9 cellular contexts compared by ENCODE assay signal in the genomic region with DNA sequence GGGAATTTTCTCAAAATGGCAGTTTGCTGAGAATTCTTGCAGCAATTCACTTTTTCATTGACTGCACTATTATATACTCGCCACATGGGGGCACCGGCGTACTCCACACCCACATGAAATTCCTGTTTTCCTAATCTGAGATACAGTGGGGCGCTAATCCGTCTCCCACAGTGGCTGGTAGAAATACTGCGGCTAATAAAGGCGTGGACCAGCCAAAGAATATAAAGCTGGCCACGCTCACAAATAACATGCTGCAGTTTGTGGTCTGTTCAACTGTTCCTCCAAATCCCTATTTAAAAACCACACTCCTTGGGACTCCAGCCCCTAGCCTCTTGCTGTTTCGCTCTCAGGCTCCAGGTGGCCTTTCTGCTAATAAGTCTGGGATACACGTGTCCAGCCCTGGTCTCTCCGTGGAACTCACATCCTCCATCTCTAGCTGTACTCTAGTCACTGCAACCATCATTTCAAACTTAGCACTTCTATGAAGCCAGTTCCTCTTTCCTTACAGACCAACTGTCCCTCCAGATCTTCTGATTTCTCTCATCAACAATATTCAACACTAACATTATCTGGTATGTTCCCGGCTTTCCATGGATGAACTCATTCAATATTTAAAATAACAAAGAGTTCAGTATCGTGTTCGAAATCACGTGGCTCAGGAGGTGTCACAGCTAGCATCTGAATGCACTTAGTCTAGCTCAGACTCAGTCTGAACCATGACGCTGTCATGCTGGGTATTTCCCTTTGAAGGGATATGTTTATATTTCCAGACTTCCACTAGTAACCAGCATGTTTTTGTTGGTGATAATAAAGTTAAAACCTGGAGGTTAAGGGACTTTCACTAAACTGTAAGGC. TPM values are rescaled to one million over a fixed set of nuclear protein-coding genes. Genes with fewer than 3 reads are reported as not detected.
DNase-seq lines count a peak whose midpoint lies in the region; ATAC-seq, FAIRE-seq and TF ChIP-seq lines count a peak whose summit lies in the region.
"Had no signal": no experiment of that assay in that cellular context is flagged by ENCODE, and none has a peak within 500 bp of the region (broad histone marks: within the 10 kb centered on the region; RNA-seq: fewer than 3 reads in every experiment).

No MANE protein-coding gene starts in this region.

- no peak for TF ChIP-seq POLR2A in breast epithelium (IDR thresholded peaks at IDR 0.05)

- H3K4me3 ChIP-seq in DND-41 (ENCODE audit: low read depth in 1 of 2, low read length in 2 of 2) (no peak overlapping the region), RWPE2 (ENCODE audit: severe bottlenecking) (no peak overlapping the region), breast epithelium (peak overlapping the region in 2 of 3 donors; percentile 30 to 51), keratinocyte (ENCODE audit: control insufficient read depth in 2 of 3, extremely low read depth in 1 of 3, insufficient read depth in 2 of 3, low read depth in 1 of 3, low read length in 3 of 3) (peak overlapping the region in 1 of 3 experiments; percentile 2)

- H3K27me3 ChIP-seq in DND-41 (ENCODE audit: insufficient read depth, low read length, poor library complexity): peaks cover 10% of the 10 kb centered on the region
- H3K27me3 ChIP-seq in RWPE2 (ENCODE audit: insufficient read depth, poor library complexity, severe bottlenecking): no peaks in the 10 kb centered on the region
- no peaks in the 10 kb centered on the region for H3K27me3 ChIP-seq in breast epithelium
- H3K27me3 ChIP-seq in keratinocyte (ENCODE audit: control insufficient read depth, extremely low read depth, insufficient read depth, low read length): no peaks in the 10 kb centered on the region

- H3K4me1 ChIP-seq in DND-41 (ENCODE audit: insufficient read depth, low read length): peaks cover 9% of the 10 kb centered on the region; the same call in 1 of the 2 replicates
- no peaks in the 10 kb centered on the region for H3K4me1 ChIP-seq in RWPE2 (ENCODE audit: insufficient read depth, poor library complexity, severe bottlenecking)
- H3K4me1 ChIP-seq in breast epithelium: no peaks in the 10 kb centered on the region
- H3K4me1 ChIP-seq in keratinocyte (ENCODE audit: control insufficient read depth, extremely low read depth, insufficient read depth, low read length): peaks cover 3% of the 10 kb centered on the region

- no peak overlapping the region for H3K4me2 ChIP-seq in DND-41 (ENCODE audit: insufficient read depth, low read length)
- H3K4me2 ChIP-seq in keratinocyte (ENCODE audit: control insufficient read depth, extremely low read depth, insufficient read depth, low read depth, low read length): peak overlapping the region; percentile 81

- H3K9ac ChIP-seq in DND-41 (ENCODE audit: low read depth, low read length): no peak overlapping the region
- peak overlapping the region; percentile 39 for H3K9ac ChIP-seq in keratinocyte (ENCODE audit: control insufficient read depth, extremely low read depth, insufficient read depth, low read length)

- DNase-seq in DND-41 (peak; percentile 26), RWPE2 (ENCODE audit: low spot score) (no peak), breast epithelium (ENCODE audit: low spot score in 2 of 2) (peak in 1 of 2 donors; percentile 25), keratinocyte (ENCODE audit: low read depth, low spot score) (no peak)
- DNase-seq in stimulated activated CD4-positive, alpha-beta T cell treated with anti-CD3 and anti-CD28 coated beads, Interleukin-4, amount 100 ng/mL, for 1 hour: peak; percentile 14

- dilution Hi-C loops in keratinocyte (cut with MboI; ENCODE audit: extremely low pct_ligation_motif_present, low sequenced_read_pairs): no loop called here

- H2AFZ ChIP-seq in DND-41 (ENCODE audit: low read depth, low read length) (no peak overlapping the region), keratinocyte (ENCODE audit: control insufficient read depth, low read length) (peak overlapping the region; percentile 64)

- no peaks in the 10 kb centered on the region for H3K9me1 ChIP-seq in keratinocyte (ENCODE audit: control insufficient read depth, extremely low read depth, insufficient read depth, low read length)

- H3K9me3 ChIP-seq in DND-41 (ENCODE audit: insufficient read depth, low read length, severe bottlenecking): no peaks in the 10 kb centered on the region
- no peaks in the 10 kb centered on the region for H3K9me3 ChIP-seq in RWPE2 (ENCODE audit: severe bottlenecking)
- H3K9me3 ChIP-seq in breast epithelium: no peaks in the 10 kb centered on the region
- H3K9me3 ChIP-seq in keratinocyte (ENCODE audit: control insufficient read depth, low read depth, low read length): peaks cover 4% of the 10 kb centered on the region

- H4K20me1 ChIP-seq in DND-41 (ENCODE audit: insufficient read depth, low read length) (no peaks in the 10 kb centered on the region), keratinocyte (ENCODE audit: control insufficient read depth, extremely low read depth, insufficient read depth, low read length) (no peaks in the 10 kb centered on the region)

- peak; percentile 51 for FAIRE-seq in keratinocyte (lab: Jason Lieb, UNC)

- intact Hi-C loops in breast epithelium (cut with DNase I; ENCODE audit: low total_unique reads): no loop called here

- H3K27ac ChIP-seq in DND-41 (ENCODE audit: low read length) (no peak overlapping the region), RWPE2 (ENCODE audit: poor library complexity, severe bottlenecking) (no peak overlapping the region), breast epithelium (no peak overlapping the region), keratinocyte (ENCODE audit: control insufficient read depth, insufficient read depth, low read length) (no peak overlapping the region)

- peak; percentile 81 for TF ChIP-seq CTCF in DND-41 (IDR thresholded peaks at IDR 0.05; ENCODE audit: borderline replicate concordance, extremely low read depth, low read length, poor library complexity, severe bottlenecking)
- peak; percentile 90 for TF ChIP-seq CTCF in LNCAP (IDR thresholded peaks at IDR 0.05)
- TF ChIP-seq CTCF in RWPE2 (IDR thresholded peaks at IDR 0.05; ENCODE audit: poor library complexity, severe bottlenecking): peak; percentile 94
- TF ChIP-seq CTCF in breast epithelium (IDR thresholded peaks at IDR 0.05): peak; percentile 58 to 84 (median 83)
- TF ChIP-seq CTCF in keratinocyte (optimal IDR thresholded peaks at IDR 0.05 in 1 of 3, IDR thresholded peaks at IDR 0.05 in 1 of 3, conservative IDR thresholded peaks at IDR 0.05 in 1 of 3; ENCODE audit: extremely low read depth in 1 of 3, insufficient read depth in 2 of 3, low read length in 3 of 3): peak; percentile 70 to 83 (median 79)

- H3K79me2 ChIP-seq in DND-41 (ENCODE audit: insufficient read depth, low read length) (no peaks in the 10 kb centered on the region), keratinocyte (ENCODE audit: control insufficient read depth, insufficient read depth, low read length) (no peaks in the 10 kb centered on the region)

- H3K36me3 ChIP-seq in DND-41 (ENCODE audit: insufficient read depth, low read length): no peaks in the 10 kb centered on the region
- H3K36me3 ChIP-seq in RWPE2 (ENCODE audit: low read depth): no peaks in the 10 kb centered on the region
- H3K36me3 ChIP-seq in breast epithelium: no peaks in the 10 kb centered on the region
- no peaks in the 10 kb centered on the region for H3K36me3 ChIP-seq in keratinocyte (ENCODE audit: control insufficient read depth in 2 of 2, extremely low read depth in 1 of 2, insufficient read depth in 2 of 2, low read length in 2 of 2)

- ATAC-seq in DND-41 (ENCODE audit: insufficient read depth, low read depth): peak; percentile 70; the same call in 2 of the 3 replicates
- peak; percentile 68 for ATAC-seq in GM21390 (IDR thresholded peaks at IDR 0.05; ENCODE audit: unreplicated experiment)
- ATAC-seq in RWPE2 (ENCODE audit: low read depth): peak; percentile 76
- ATAC-seq in GM21515 (IDR thresholded peaks at IDR 0.05; ENCODE audit: unreplicated experiment): no peak

RNA-seq across cellular contexts. Expression of a gene that starts 22.0 kb away (rescaled TPM):
- total RNA-seq in breast epithelium: 10 to 100 TPM; 34.7 to 49.0 (median 34.9) TPM
- polyA plus RNA-seq in keratinocyte: 28.5 to 40.2 TPM (median 32.6 TPM) in 3 replicates
- polyA plus RNA-seq in keratinocyte (2011; ENCODE audit: low read depth): 21.9 TPM
- polyA plus RNA-seq in keratinocyte (2011; cell fraction: cytosol; rRNA removed): 23.1 and 32.6 TPM in 2 replicates
- 64.1 and 68.5 TPM in 2 replicates for polyA plus RNA-seq in keratinocyte (2011; cell fraction: nucleus; rRNA removed)
- polyA plus RNA-seq in keratinocyte (2012; ENCODE audit: low replicate concordance): 17.6 and 26.0 TPM in 2 replicates
- polyA minus RNA-seq in keratinocyte: 16.8 to 30.4 TPM (median 24.0 TPM) in 3 replicates
- polyA minus RNA-seq in keratinocyte (2011; cell fraction: cytosol; rRNA and poly(A)+ RNA removed): 12.7 TPM
- polyA minus RNA-seq in keratinocyte (2011; cell fraction: nucleus; rRNA and poly(A)+ RNA removed): 18.4 and 20.6 TPM in 2 replicates

RNA-seq across cellular contexts. Expression of a gene that starts 28.9 kb away (rescaled TPM):
- total RNA-seq in breast epithelium: 10 to 100 TPM; 12.5 to 17.0 (median 14.9) TPM
- polyA plus RNA-seq in keratinocyte: 16.2 to 44.7 TPM (median 26.6 TPM) in 3 replicates
- polyA plus RNA-seq in keratinocyte (2011; ENCODE audit: low read depth): 16.2 TPM
- 11.7 and 16.2 TPM in 2 replicates for polyA plus RNA-seq in keratinocyte (2011; cell fraction: cytosol; rRNA removed)
- 60.9 and 62.6 TPM in 2 replicates for polyA plus RNA-seq in keratinocyte (2011; cell fraction: nucleus; rRNA removed)
- polyA plus RNA-seq in keratinocyte (2012; ENCODE audit: low replicate concordance): 9.3 and 14.4 TPM in 2 replicates
- 9.7 to 30.1 TPM (median 21.6 TPM) in 3 replicates for polyA minus RNA-seq in keratinocyte
- polyA minus RNA-seq in keratinocyte (2011; cell fraction: cytosol; rRNA and poly(A)+ RNA removed): 7.1 TPM
- 20.3 and 50.3 TPM in 2 replicates for polyA minus RNA-seq in keratinocyte (2011; cell fraction: nucleus; rRNA and poly(A)+ RNA removed)

RNA-seq across cellular contexts. Expression of a gene that starts 29.1 kb away (rescaled TPM):
- total RNA-seq in breast epithelium: 10 to 100 TPM in 1 of 3 donors, 1 to 10 TPM in 2; 2.9 to 15.2 (median 9.8) TPM
- polyA plus RNA-seq in keratinocyte: 10.0 to 19.5 TPM (median 16.8 TPM) in 3 replicates
- polyA plus RNA-seq in keratinocyte (2011; ENCODE audit: low read depth): 6.7 TPM
- polyA plus RNA-seq in keratinocyte (2011; cell fraction: cytosol; rRNA removed): 10.2 and 15.6 TPM in 2 replicates
- polyA plus RNA-seq in keratinocyte (2011; cell fraction: nucleus; rRNA removed): 4.3 and 6.4 TPM in 2 replicates
- polyA plus RNA-seq in keratinocyte (2012; ENCODE audit: low replicate concordance): 5.2 and 15.8 TPM in 2 replicates
- 4.4 to 5.2 TPM (median 4.7 TPM) in 3 replicates for polyA minus RNA-seq in keratinocyte
- 10.6 TPM for polyA minus RNA-seq in keratinocyte (2011; cell fraction: cytosol; rRNA and poly(A)+ RNA removed)
- 1.7 and 8.4 TPM in 2 replicates for polyA minus RNA-seq in keratinocyte (2011; cell fraction: nucleus; rRNA and poly(A)+ RNA removed)

RNA-seq across cellular contexts. Expression of a gene that starts 33.4 kb away (rescaled TPM):
- not detected for total RNA-seq in breast epithelium
- polyA plus RNA-seq in keratinocyte: not detected in 3 replicates
- not detected for polyA plus RNA-seq in keratinocyte (2011; ENCODE audit: low read depth)
- polyA plus RNA-seq in keratinocyte (2011; cell fraction: cytosol; rRNA removed): not detected in 2 replicates
- not detected in 2 replicates for polyA plus RNA-seq in keratinocyte (2011; cell fraction: nucleus; rRNA removed)
- not detected in 2 replicates for polyA plus RNA-seq in keratinocyte (2012; ENCODE audit: low replicate concordance)
- polyA minus RNA-seq in keratinocyte: not detected in 3 replicates
- not detected for polyA minus RNA-seq in keratinocyte (2011; cell fraction: cytosol; rRNA and poly(A)+ RNA removed)
- polyA minus RNA-seq in keratinocyte (2011; cell fraction: nucleus; rRNA and poly(A)+ RNA removed): not detected in 2 replicates
- polyA plus RNA-seq: esophagus had no signal

Comparison
In these comparisons a context has a peak if more than half of its experiments do, and no peak if none do; other contexts are left out.
1. DNase-seq: peak in DND-41 (single experiment) and stimulated activated CD4-positive, alpha-beta T cell treated with anti-CD3 and anti-CD28 coated beads, Interleukin-4, amount 100 ng/mL, for 1 hour (single experiment); none in RWPE2 (single experiment) and keratinocyte (single experiment).
2. H3K4me3 ChIP-seq: peak in breast epithelium (2 of 3); none in DND-41 (0 of 2) and RWPE2 (single experiment).
3. Peak in every context shown above with its lines, with median percentiles within 50 percentile points of each other: CTCF ChIP-seq.